Comparison of ENCODE assay signal across 8 cellular contexts in genomic region chr4:56301181-56302076, GRCh38.
DNase-seq lines count a peak whose midpoint lies in the region; ATAC-seq lines count a peak whose summit lies in the region.

No MANE protein-coding gene starts in this region.

- no peak overlapping the region for H3K4me3 Mint-ChIP-seq in naive B cell
- H3K4me3 Mint-ChIP-seq in stimulated activated memory B cell treated with anti-CD40 and anti-IgM and Interleukin-4, amounts not matched to agents 10 μg/mL and 1 μg/mL and 100 μg/mL, for 72 hours, result no peak overlapping the region

- DNase-seq in DMS114 treated with DMSO at 0.1 percent for 48 hours (lab: John Stamatoyannopoulos, UW; ENCODE audit: unreplicated experiment) (peak; percentile 54), HT-29 (ENCODE audit: low spot score) (peak; percentile 83), NOMO-1 treated with DMSO at 0.1 percent for 48 hours (lab: John Stamatoyannopoulos, UW; ENCODE audit: unreplicated experiment) (peak; percentile 60), epidermal melanocyte (ENCODE audit: insufficient read length, low spot score) (peak; percentile 63), naive B cell (peak; percentile 16)
- DNase-seq in activated CD8-positive, alpha-beta memory T cell treated with anti-CD3 and anti-CD28 coated beads, Interleukin-2, amount 50 U/mL, for 1 hour (ENCODE audit: extremely low read depth), result peak; percentile 4

- peak overlapping the region in 2 of 6 donors; percentile 43 to 57 for H3K27ac Mint-ChIP-seq in naive B cell
- no peak overlapping the region for H3K27ac Mint-ChIP-seq in stimulated activated memory B cell treated with anti-CD40 and anti-IgM and Interleukin-4, amounts not matched to agents 10 μg/mL and 1 μg/mL and 100 μg/mL, for 72 hours

- ATAC-seq in GM21390 (IDR thresholded peaks at IDR 0.05; ENCODE audit: unreplicated experiment) (peak; percentile 98), naive B cell (ENCODE audit: low read depth in 2 of 2) (peak; percentile 69 to 70)
- peak; percentile 82 for ATAC-seq in stimulated activated memory B cell treated with anti-CD40 and anti-IgM and Interleukin-4, amounts not matched to agents 10 μg/mL and 1 μg/mL and 100 μg/mL, for 72 hours

- H3K36me3 Mint-ChIP-seq in naive B cell, result no peaks in the 10 kb centered on the region
- no peaks in the 10 kb centered on the region for H3K36me3 Mint-ChIP-seq in stimulated activated memory B cell treated with anti-CD40 and anti-IgM and Interleukin-4, amounts not matched to agents 10 μg/mL and 1 μg/mL and 100 μg/mL, for 72 hours

- H3K27me3 Mint-ChIP-seq in naive B cell, result no peaks in the 10 kb centered on the region
- no peaks in the 10 kb centered on the region for H3K27me3 Mint-ChIP-seq in stimulated activated memory B cell treated with anti-CD40 and anti-IgM and Interleukin-4, amounts not matched to agents 10 μg/mL and 1 μg/mL and 100 μg/mL, for 72 hours

- H3K9me3 Mint-ChIP-seq in naive B cell, result no peaks in the 10 kb centered on the region
- no peaks in the 10 kb centered on the region for H3K9me3 Mint-ChIP-seq in stimulated activated memory B cell treated with anti-CD40 and anti-IgM and Interleukin-4, amounts not matched to agents 10 μg/mL and 1 μg/mL and 100 μg/mL, for 72 hours

- H3K4me1 Mint-ChIP-seq in naive B cell, result peaks cover 0 to 5% (median 4%) of the 10 kb centered on the region in 3 donors
- peaks cover 7% of the 10 kb centered on the region for H3K4me1 Mint-ChIP-seq in stimulated activated memory B cell treated with anti-CD40 and anti-IgM and Interleukin-4, amounts not matched to agents 10 μg/mL and 1 μg/mL and 100 μg/mL, for 72 hours

Comparison
In these comparisons a context has a peak if more than half of its experiments do, and no peak if none do; other contexts are left out.
1. Peak in every context shown above with its lines: DNase-seq and ATAC-seq.
2. DNase-seq: peak in every context shown above with its lines; median percentile 83 in HT-29; 63 in epidermal melanocyte; 60 in NOMO-1 treated with DMSO at 0.1 percent for 48 hours; 54 in DMS114 treated with DMSO at 0.1 percent for 48 hours; 16 in naive B cell; 4 in activated CD8-positive, alpha-beta memory T cell treated with anti-CD3 and anti-CD28 coated beads, Interleukin-2, amount 50 U/mL, for 1 hour.